28 cellular contexts compared by ENCODE assay signal in the genomic region with DNA sequence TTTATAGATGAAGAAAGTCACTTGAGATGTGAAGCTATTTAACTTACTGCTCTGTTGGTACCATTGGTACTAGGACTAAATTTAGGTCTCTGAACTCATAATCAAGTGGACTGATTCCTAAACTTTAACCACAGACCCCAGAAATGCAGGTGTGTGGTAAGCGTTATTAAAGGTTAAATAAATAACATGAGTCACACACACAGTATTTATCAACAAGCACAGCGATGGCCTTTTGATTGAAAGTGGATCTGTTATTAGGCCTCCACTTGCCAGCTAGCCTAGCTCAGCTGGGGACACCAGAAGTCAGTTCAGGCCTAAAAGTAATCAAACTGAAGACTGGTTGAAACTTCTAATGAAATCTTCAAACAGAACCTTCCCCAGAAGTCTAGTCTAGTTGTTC.
"Had no signal": no experiment of that assay in that cellular context is flagged by ENCODE, and none has a peak within 500 bp of the region (broad histone marks: within the 10 kb centered on the region; RNA-seq: fewer than 3 reads in every experiment).

No MANE protein-coding gene starts in this region.

- H3K27me3 Mint-ChIP-seq: type B pancreatic cell had no signal

- H3K9me3 Mint-ChIP-seq: type B pancreatic cell had no signal

- H3K36me3 ChIP-seq: stomach, suprapubic skin, thoracic aorta, thyroid gland, tibial artery, tibial nerve, transverse colon, upper lobe of left lung, upper lobe of right lung, uterus, vagina had no signal

- H3K4me3 Mint-ChIP-seq: stimulated activated effector memory CD8-positive, alpha-beta T cell treated with anti-CD3 and anti-CD28 coated beads, Interleukin-12 subunit alpha, Interleukin-12 subunit beta, amount 100 ng/mL, for 72 hours; stimulated activated memory B cell treated with anti-CD40 and anti-IgM and Interleukin-4, amounts not matched to agents 10 μg/mL and 1 μg/mL and 100 μg/mL, for 72 hours; stimulated activated naive B cell treated with anti-CD40 and anti-IgM and Interleukin-4, amounts not matched to agents 10 μg/mL and 1 μg/mL and 100 μg/mL, for 72 hours; stimulated activated naive CD8-positive, alpha-beta T cell treated with anti-CD3 and anti-CD28 coated beads, Interleukin-15, amount 100 ng/mL, for 72 hours; stimulated activated naive CD8-positive, alpha-beta T cell treated with anti-CD3 and anti-CD28 coated beads, Interleukin-15, Interleukin-2, amounts not matched to agents 100 ng/mL and 50 ng/mL, for 24 hours; type B pancreatic cell had no signal

- H3K4me1 Mint-ChIP-seq: stimulated activated effector memory CD8-positive, alpha-beta T cell treated with anti-CD3 and anti-CD28 coated beads, Interleukin-12 subunit alpha, Interleukin-12 subunit beta, amount 100 ng/mL, for 72 hours; stimulated activated memory B cell treated with anti-CD40 and anti-IgM and Interleukin-4, amounts not matched to agents 10 μg/mL and 1 μg/mL and 100 μg/mL, for 72 hours; stimulated activated naive B cell treated with anti-CD40 and anti-IgM and Interleukin-4, amounts not matched to agents 10 μg/mL and 1 μg/mL and 100 μg/mL, for 72 hours; stimulated activated naive CD8-positive, alpha-beta T cell treated with anti-CD3 and anti-CD28 coated beads, Interleukin-15, amount 100 ng/mL, for 72 hours had no signal

- H3K4me1 ChIP-seq: stomach, suprapubic skin, testis, thyroid gland, tibial nerve, transverse colon, upper lobe of left lung, upper lobe of right lung, uterus, vagina had no signal

- H3K27ac ChIP-seq: stomach, suprapubic skin, testis, thyroid gland, tibial artery, tibial nerve, transverse colon, upper lobe of left lung, upper lobe of right lung, uterus, vagina had no signal

- DNase-seq: stimulated activated CD4-positive, alpha-beta T cell treated with anti-CD3 and anti-CD28 coated beads, Interleukin-2, amount 100 ng/mL, for 48 hours; stimulated activated CD4-positive, alpha-beta T cell treated with anti-CD3 and anti-CD28 coated beads, Interleukin-4, amount 100 ng/mL, for 1 hour; stimulated activated CD4-positive, alpha-beta T cell treated with anti-CD3 and anti-CD28 coated beads, Interleukin-4, amount 100 ng/mL, for 24 hours; stimulated activated CD4-positive, alpha-beta T cell treated with anti-CD3 and anti-CD28 coated beads, Interleukin-4, amount 100 ng/mL, for 4 hours; stimulated activated CD8-positive, alpha-beta memory T cell treated with anti-CD3 and anti-CD28 coated beads, Interleukin-4, amount 100 ng/mL, for 48 hours; stimulated activated naive B cell treated with anti-CD40 and anti-IgM and Interleukin-4, amounts not matched to agents 10 μg/mL and 1 μg/mL and 100 μg/mL, for 72 hours; stimulated activated naive CD4-positive, alpha-beta T cell; stimulated activated naive CD4-positive, alpha-beta T cell treated with Interleukin-2 at 50 U/mL for 16 hours; stimulated activated naive CD8-positive, alpha-beta T cell treated with anti-CD3 and anti-CD28 coated beads, Interleukin-15, amount 100 ng/mL, for 72 hours; stimulated activated naive CD8-positive, alpha-beta T cell treated with anti-CD3 and anti-CD28 coated beads, Interleukin-15, Interleukin-2, amounts not matched to agents 100 U/mL and 50 U/mL, for 24 hours; stomach; substantia nigra; testis; thyroid gland; tibial artery; transverse colon; trophoblast cell; upper lobe of left lung; upper lobe of right lung; uterus had no signal

- H3K9me3 ChIP-seq: suprapubic skin, testis, thoracic aorta, thyroid gland, tibial artery, tibial nerve, transverse colon, upper lobe of right lung, uterus, vagina had no signal

- H3K36me3 Mint-ChIP-seq: stimulated activated effector memory CD8-positive, alpha-beta T cell treated with anti-CD3 and anti-CD28 coated beads, Interleukin-12 subunit alpha, Interleukin-12 subunit beta, amount 100 ng/mL, for 72 hours; stimulated activated memory B cell treated with anti-CD40 and anti-IgM and Interleukin-4, amounts not matched to agents 10 μg/mL and 1 μg/mL and 100 μg/mL, for 72 hours; stimulated activated naive B cell treated with anti-CD40 and anti-IgM and Interleukin-4, amounts not matched to agents 10 μg/mL and 1 μg/mL and 100 μg/mL, for 72 hours; type B pancreatic cell had no signal

- H3K4me3 ChIP-seq: stomach, suprapubic skin, testis, thoracic aorta, thyroid gland, tibial artery, tibial nerve, transverse colon, upper lobe of left lung, upper lobe of right lung, uterus, vagina had no signal

- H3K27me3 ChIP-seq: stomach, suprapubic skin, testis, thyroid gland, tibial artery, tibial nerve, transverse colon, upper lobe of left lung, upper lobe of right lung, uterus, vagina had no signal

- H3K27ac Mint-ChIP-seq: stimulated activated effector memory CD8-positive, alpha-beta T cell treated with anti-CD3 and anti-CD28 coated beads, Interleukin-12 subunit alpha, Interleukin-12 subunit beta, amount 100 ng/mL, for 72 hours; stimulated activated memory B cell treated with anti-CD40 and anti-IgM and Interleukin-4, amounts not matched to agents 10 μg/mL and 1 μg/mL and 100 μg/mL, for 72 hours; stimulated activated naive B cell treated with anti-CD40 and anti-IgM and Interleukin-4, amounts not matched to agents 10 μg/mL and 1 μg/mL and 100 μg/mL, for 72 hours; stimulated activated naive CD8-positive, alpha-beta T cell treated with anti-CD3 and anti-CD28 coated beads, Interleukin-15, amount 100 ng/mL, for 72 hours; stimulated activated naive CD8-positive, alpha-beta T cell treated with anti-CD3 and anti-CD28 coated beads, Interleukin-15, Interleukin-2, amounts not matched to agents 100 ng/mL and 50 ng/mL, for 24 hours; type B pancreatic cell had no signal
